8 cellular contexts compared by ENCODE assay signal in genomic region chr5:88690619-88691560, GRCh38.
DNase-seq lines count a peak whose midpoint lies in the region; ATAC-seq and TF ChIP-seq lines count a peak whose summit lies in the region.

No MANE protein-coding gene starts in this region.

- intact Hi-C loops in A673 (cut with micrococcal nuclease; ENCODE audit: unreplicated experiment): loop anchor here (2.0 to 5.0 kb wide), 2 partner anchors 910 to 1269 kb away; no protein-coding TSS in a partner anchor
- intact Hi-C loops in left lung (cut with DNase I): loop anchor here in 1 of 2 donors (5.0 kb wide), 1 partner anchor 909 kb away; no protein-coding TSS in a partner anchor

- BruUV-seq in A673 (replicated peaks; lab: Mats Ljungman, UMichigan): no TSS peak

- TF ChIP-seq POLR2A in GM18505 (IDR thresholded peaks at IDR 0.05; ENCODE audit: borderline replicate concordance, extremely low read depth, insufficient read depth, insufficient read length): no peak

- H3K9me3 ChIP-seq in A673 (ENCODE audit: low read depth, low read length, poor library complexity, severe bottlenecking) (no peaks in the 10 kb centered on the region), left lung (no peaks in the 10 kb centered on the region)

- peak; percentile 75 for DNase-seq in A673 (ENCODE audit: low spot score)
- peak; percentile 47 for DNase-seq in NCI-H2029 treated with DMSO at 0.1 percent for 48 hours (lab: John Stamatoyannopoulos, UW)
- DNase-seq in activated CD4-positive, alpha-beta T cell treated with anti-CD3 and anti-CD28 coated beads for 24 hours (ENCODE audit: low read depth in 2 of 2): peak; percentile 46 to 49
- peak; percentile 76 for DNase-seq in choroid plexus epithelial cell (ENCODE audit: low read depth)
- peak; percentile 73 to 91 for DNase-seq in left lung
- DNase-seq in stimulated activated CD4-positive, alpha-beta T cell treated with anti-CD3 and anti-CD28 coated beads, Interleukin-4, amount 100 ng/mL, for 24 hours: peak; percentile 64

- no peak overlapping the region for H3K27ac ChIP-seq in A673 (ENCODE audit: low read depth, low read length, poor library complexity, severe bottlenecking)
- H3K27ac ChIP-seq in left lung: no peak overlapping the region

- no peaks in the 10 kb centered on the region for H3K36me3 ChIP-seq in A673 (ENCODE audit: insufficient read depth, low read length, poor library complexity, severe bottlenecking)
- H3K36me3 ChIP-seq in left lung: no peaks in the 10 kb centered on the region

- TF ChIP-seq CTCF in A673 (conservative IDR thresholded peaks at IDR 0.05; ENCODE audit: low read depth, low read length) (peak; percentile 97), choroid plexus epithelial cell (conservative IDR thresholded peaks at IDR 0.05; ENCODE audit: low read depth, low read length) (peak; percentile 97), left lung (IDR thresholded peaks at IDR 0.05) (peak; percentile 90 to 95)

- POLR2A ChIA-PET in A673 (lab: Charles Lee; ENCODE audit: low non-redundant PET): interaction anchor here (0.6 kb wide), 2 partner anchors 22 to 1583 kb away, joined by 3 to 6 read pairs; no protein-coding TSS in a partner anchor

- CTCF ChIA-PET in A673 (lab: Charles Lee): interaction anchor here (0.6 to 2.3 kb wide), 8 partner anchors 8 to 1261 kb away, joined by 3 to 29 read pairs (median 6); no protein-coding TSS in a partner anchor

- H3K4me1 ChIP-seq in A673 (ENCODE audit: insufficient read depth, low read length, poor library complexity, severe bottlenecking) (peaks cover 3% of the 10 kb centered on the region), left lung (peaks cover 3 to 24% of the 10 kb centered on the region in 2 donors)

- H3K27me3 ChIP-seq in A673 (replicated peaks; ENCODE audit: insufficient read depth, low read depth, low read length, poor library complexity): peaks cover 80% of the 10 kb centered on the region
- H3K27me3 ChIP-seq in left lung: peaks cover 100% of the 10 kb centered on the region in 2 donors

- H3K4me3 ChIP-seq in A673 (ENCODE audit: low read depth, low read length, poor library complexity, severe bottlenecking) (peak overlapping the region; percentile 25), choroid plexus epithelial cell (ENCODE audit: low read depth, low read length) (peak overlapping the region; percentile 13), left lung (peak overlapping the region in 1 of 2 donors; percentile 7)

- ATAC-seq in GM18505 (IDR thresholded peaks at IDR 0.05; ENCODE audit: unreplicated experiment) (peak; percentile 74), HG02943 (IDR thresholded peaks at IDR 0.05; ENCODE audit: low read depth, unreplicated experiment) (peak; percentile 82), left lung (peak; percentile 97)
